Comparison of ENCODE assay signal across 15 cellular contexts in genomic region chr12:41966916-41967315, GRCh38.
DNase-seq lines count a peak whose midpoint lies in the region; TF ChIP-seq lines count a peak whose summit lies in the region.
"Had no signal": no experiment of that assay in that cellular context is flagged by ENCODE, and none has a peak within 500 bp of the region (broad histone marks: within the 10 kb centered on the region; RNA-seq: fewer than 3 reads in every experiment).

No MANE protein-coding gene starts in this region.

- no peaks in the 10 kb centered on the region for H3K9me3 ChIP-seq in neural progenitor cell (ENCODE audit: low read depth)
- H3K9me3 ChIP-seq: HAP-1 had no signal

- intact Hi-C loops in cardiac septum (cut with DNase I) = no loop called here

- CTCF ChIA-PET in activated naive CD4-positive, alpha-beta T cell treated with anti-CD3 and anti-CD28 coated beads, Interleukin-2, amount 10 ng/mL, durations not matched to agents 7 days and 5 days (lab: Charles Lee) = no interaction called here

- H3K4me1 ChIP-seq in neural progenitor cell = peaks cover 38% of the 10 kb centered on the region

- H4K20me1 ChIP-seq in neural progenitor cell (ENCODE audit: low read depth) = no peaks in the 10 kb centered on the region

- H3K4me2 ChIP-seq in neural progenitor cell = peak overlapping the region; percentile 61

- H3K9ac ChIP-seq in neural progenitor cell = no peak overlapping the region

- no peak overlapping the region for H3K4me3 ChIP-seq in neural progenitor cell
- H3K4me3 ChIP-seq: HAP-1 had no signal

- H3K27ac ChIP-seq in neural progenitor cell = no peak overlapping the region

- no peak for TF ChIP-seq CTCF in neural progenitor cell (IDR thresholded peaks at IDR 0.05)

- H3K36me3 Mint-ChIP-seq in neural progenitor cell = peaks cover 3% of the 10 kb centered on the region
- H3K36me3 Mint-ChIP-seq in activated naive CD4-positive, alpha-beta T cell treated with anti-CD3 and anti-CD28 coated beads, Interleukin-2, amount 10 ng/mL, durations not matched to agents 7 days and 5 days = no peaks in the 10 kb centered on the region
- H3K36me3 Mint-ChIP-seq: CD4-positive, alpha-beta memory T cell had no signal

- no peak overlapping the region for H2AFZ ChIP-seq in neural progenitor cell (replicated peaks)

- no peak overlapping the region for H3K4me3 Mint-ChIP-seq in neural progenitor cell
- H3K4me3 Mint-ChIP-seq in activated naive CD4-positive, alpha-beta T cell treated with anti-CD3 and anti-CD28 coated beads, Interleukin-2, amount 10 ng/mL, durations not matched to agents 7 days and 5 days = no peak overlapping the region
- H3K4me3 Mint-ChIP-seq: CD4-positive, alpha-beta memory T cell; HFFc6 had no signal

- peaks cover 7% of the 10 kb centered on the region for H3K27me3 Mint-ChIP-seq in neural progenitor cell (ENCODE audit: insufficient read depth, low read depth)
- no peaks in the 10 kb centered on the region for H3K27me3 Mint-ChIP-seq in activated naive CD4-positive, alpha-beta T cell treated with anti-CD3 and anti-CD28 coated beads, Interleukin-2, amount 10 ng/mL, durations not matched to agents 7 days and 5 days

- peaks cover 31% of the 10 kb centered on the region for H3F3A ChIP-seq in neural progenitor cell (ENCODE audit: low read depth)

- peaks cover 41% of the 10 kb centered on the region for H3K4me1 Mint-ChIP-seq in neural progenitor cell
- H3K4me1 Mint-ChIP-seq in activated naive CD4-positive, alpha-beta T cell treated with anti-CD3 and anti-CD28 coated beads, Interleukin-2, amount 10 ng/mL, durations not matched to agents 7 days and 5 days = no peaks in the 10 kb centered on the region
- H3K4me1 Mint-ChIP-seq: CD4-positive, alpha-beta memory T cell had no signal

- no peaks in the 10 kb centered on the region for H3K79me2 ChIP-seq in neural progenitor cell (ENCODE audit: low read depth)

- DNase-seq in dermis blood vessel endothelial cell (peak; percentile 21), lung microvascular endothelial cell (ENCODE audit: low read depth in 2 of 2) (peak; percentile 2 to 68), neural progenitor cell (ENCODE audit: low spot score) (no peak), mesenteric fat pad (ENCODE audit: low spot score) (no peak), cardiac septum (ENCODE audit: low spot score) (no peak)
- no peak for DNase-seq in activated naive CD4-positive, alpha-beta T cell treated with anti-CD3 and anti-CD28 coated beads, Interleukin-2, amount 10 ng/mL, durations not matched to agents 7 days and 5 days
- DNase-seq: C1 segment of cervical spinal cord; Calu3; CD4-positive, alpha-beta memory T cell; COR-L47; DMS53; DMS79 treated with DMSO at 0.1 percent for 48 hours; GOT3; HFFc6 had no signal

- no peaks in the 10 kb centered on the region for H3K36me3 ChIP-seq in neural progenitor cell
- H3K36me3 ChIP-seq: HAP-1 had no signal

- H3K27ac Mint-ChIP-seq in neural progenitor cell = no peak overlapping the region
- H3K27ac Mint-ChIP-seq in activated naive CD4-positive, alpha-beta T cell treated with anti-CD3 and anti-CD28 coated beads, Interleukin-2, amount 10 ng/mL, durations not matched to agents 7 days and 5 days = no peak overlapping the region
- H3K27ac Mint-ChIP-seq: CD4-positive, alpha-beta memory T cell; HFFc6 had no signal

- peaks cover 5% of the 10 kb centered on the region for H3K9me3 Mint-ChIP-seq in neural progenitor cell
- H3K9me3 Mint-ChIP-seq in activated naive CD4-positive, alpha-beta T cell treated with anti-CD3 and anti-CD28 coated beads, Interleukin-2, amount 10 ng/mL, durations not matched to agents 7 days and 5 days = no peaks in the 10 kb centered on the region
- H3K9me3 Mint-ChIP-seq: HFFc6 had no signal

- H3K27me3 ChIP-seq in neural progenitor cell = no peaks in the 10 kb centered on the region

Comparison
In these comparisons a context has a peak if more than half of its experiments do, and no peak if none do; other contexts are left out.
1. DNase-seq: peak in dermis blood vessel endothelial cell (single experiment) and lung microvascular endothelial cell (2 of 2); none in neural progenitor cell (single experiment), activated naive CD4-positive, alpha-beta T cell treated with anti-CD3 and anti-CD28 coated beads, Interleukin-2, amount 10 ng/mL, durations not matched to agents 7 days and 5 days (single experiment), mesenteric fat pad (single experiment) and cardiac septum (single experiment).